8 cellular contexts compared by ENCODE assay signal in genomic region chrX:40174594-40175415, GRCh38.
DNase-seq lines count a peak whose midpoint lies in the region; FAIRE-seq and TF ChIP-seq lines count a peak whose summit lies in the region.

No MANE protein-coding gene starts in this region.

- peak overlapping the region; percentile 72 for H3K4me3 ChIP-seq in CD8-positive, alpha-beta memory T cell (ENCODE audit: low read length)
- H3K4me3 ChIP-seq in HEK293 (ENCODE audit: low read depth, low read length) (peak overlapping the region; percentile 35), OCI-LY3 (ENCODE audit: low read length) (peak overlapping the region; percentile 91), iPS-18a (ENCODE audit: low read length) (peak overlapping the region; percentile 59), small intestine (ENCODE audit: low read depth in 1 of 2, low read length in 2 of 2) (peak overlapping the region; percentile 12 to 52)

- peak overlapping the region; percentile 95 to 99 (median 98) for H3K27ac Mint-ChIP-seq in CD8-positive, alpha-beta memory T cell

- H3K36me3 Mint-ChIP-seq in CD8-positive, alpha-beta memory T cell: peaks cover 0 to 13% (median 0%) of the 10 kb centered on the region in 3 donors

- H2AFZ ChIP-seq in OCI-LY3 (ENCODE audit: low read depth, low read length): no peak overlapping the region

- H3K4me1 ChIP-seq in CD8-positive, alpha-beta memory T cell (ENCODE audit: insufficient read depth, low read length): peaks cover 29% of the 10 kb centered on the region
- H3K4me1 ChIP-seq in HEK293 (ENCODE audit: control insufficient read depth, insufficient read depth, low read length) (peaks cover 2% of the 10 kb centered on the region), OCI-LY3 (ENCODE audit: low read length) (peaks cover 55% of the 10 kb centered on the region), iPS-18a (ENCODE audit: control insufficient read depth, low read depth, low read length) (peaks cover 40% of the 10 kb centered on the region), small intestine (ENCODE audit: control insufficient read depth in 2 of 2, insufficient read depth in 1 of 2, low read depth in 1 of 2, low read length in 1 of 2) (no peaks in the 10 kb centered on the region)

- DNase-seq in CD8-positive, alpha-beta memory T cell: peak in 3 of 5 donors; percentile 21 to 59 (median 28)
- DNase-seq in amniotic epithelial cell (ENCODE audit: low read depth) (peak; percentile 62), small intestine (peak; percentile 28), GM13976 (ENCODE audit: low spot score) (no peak), COLO829 (ENCODE audit: low spot score) (no peak)

- WGBS in small intestine, 3 donors: 3 to 18% (median 6%) methylated on average over 43 to 56 of the region's 56 CpGs

- TF ChIP-seq CTCF in HEK293 (tag by site-specific recombination; IDR thresholded peaks at IDR 0.05) (no peak), OCI-LY3 (IDR thresholded peaks at IDR 0.05; ENCODE audit: low read depth, low read length) (no peak), GM13976 (IDR thresholded peaks at IDR 0.05; ENCODE audit: borderline replicate concordance, control extremely low read depth, extremely low read depth, insufficient read depth, missing control alignments) (no peak)

- CTCF ChIA-PET in CD8-positive, alpha-beta memory T cell (lab: Charles Lee): interaction anchor here (1.0 to 2.4 kb wide), 2 partner anchors 28 to 78 kb away, joined by 3 to 6 read pairs; partner anchors contain the start of gene BCOR
- CTCF ChIA-PET in HEK293 (lab: Yijun Ruan, JAX): interaction anchor here (0.6 kb wide), 1 partner anchor 115 kb away, joined by 3 read pairs; no protein-coding TSS in a partner anchor

- in situ Hi-C loops in GM13976 (cut with MboI; ENCODE audit: low sequenced_read_pairs, unreplicated experiment): loop anchor here (10.0 kb wide), 1 partner anchor 160 kb away; no protein-coding TSS in a partner anchor

- no peaks in the 10 kb centered on the region for H3K36me3 ChIP-seq in CD8-positive, alpha-beta memory T cell (ENCODE audit: insufficient read depth, low read length)
- no peaks in the 10 kb centered on the region for H3K36me3 ChIP-seq in HEK293 (ENCODE audit: control insufficient read depth in 2 of 2, insufficient read depth in 1 of 2, low read length in 2 of 2)
- no peaks in the 10 kb centered on the region for H3K36me3 ChIP-seq in OCI-LY3 (replicated peaks; ENCODE audit: low read depth, low read length)
- no peaks in the 10 kb centered on the region for H3K36me3 ChIP-seq in iPS-18a (ENCODE audit: control insufficient read depth, low read depth, low read length)
- no peaks in the 10 kb centered on the region for H3K36me3 ChIP-seq in small intestine (ENCODE audit: control insufficient read depth in 2 of 2, insufficient read depth in 2 of 2, low read length in 2 of 2)

- peaks cover 0 to 4% (median 0%) of the 10 kb centered on the region in 5 donors for H3K9me3 Mint-ChIP-seq in CD8-positive, alpha-beta memory T cell

- H3K4me2 ChIP-seq in OCI-LY3 (ENCODE audit: low read length): peak overlapping the region; percentile 93

- H3K27me3 Mint-ChIP-seq in CD8-positive, alpha-beta memory T cell: peaks cover 0 to 36% of the 10 kb centered on the region in 2 donors

- H3K4me3 Mint-ChIP-seq in CD8-positive, alpha-beta memory T cell: peak overlapping the region; percentile 86 to 95 (median 91)

- peak overlapping the region; percentile 89 for H3K27ac ChIP-seq in CD8-positive, alpha-beta memory T cell (ENCODE audit: low read depth, low read length)
- peak overlapping the region; percentile 86 for H3K27ac ChIP-seq in HEK293 (ENCODE audit: extremely low read depth, low read depth, low read length)
- H3K27ac ChIP-seq in OCI-LY3 (ENCODE audit: low read length): peak overlapping the region; percentile 90
- peak overlapping the region; percentile 84 for H3K27ac ChIP-seq in iPS-18a (ENCODE audit: low read length)
- peak overlapping the region; percentile 92 to 100 for H3K27ac ChIP-seq in small intestine (ENCODE audit: low read depth in 1 of 2, low read length in 1 of 2)

- POLR2A ChIA-PET in CD8-positive, alpha-beta memory T cell (lab: Charles Lee): interaction anchor here (4.6 kb wide), 1 partner anchor 78 kb away, joined by 50 read pairs; the partner anchor contains the start of gene BCOR
- POLR2A ChIA-PET in HEK293 (lab: Yijun Ruan, JAX): interaction anchor here (0.9 kb wide), 1 partner anchor 78 kb away, joined by 3 read pairs; no protein-coding TSS in a partner anchor

- H3K27me3 ChIP-seq in CD8-positive, alpha-beta memory T cell (ENCODE audit: insufficient read depth, low read length, poor library complexity, severe bottlenecking): no peaks in the 10 kb centered on the region
- no peaks in the 10 kb centered on the region for H3K27me3 ChIP-seq in OCI-LY3 (ENCODE audit: low read depth, low read length)
- peaks cover 41% of the 10 kb centered on the region for H3K27me3 ChIP-seq in iPS-18a (ENCODE audit: control insufficient read depth, insufficient read depth, low read length)
- no peaks in the 10 kb centered on the region for H3K27me3 ChIP-seq in small intestine (ENCODE audit: control insufficient read depth in 2 of 2, insufficient read depth in 2 of 2, low read length in 2 of 2)

- peaks cover 39% of the 10 kb centered on the region for H3K79me2 ChIP-seq in OCI-LY3 (ENCODE audit: low read length)

- no peaks in the 10 kb centered on the region for H4K20me1 ChIP-seq in OCI-LY3 (ENCODE audit: insufficient read depth, low read length)

- FAIRE-seq in small intestine (lab: Jason Lieb, UNC): no peak

- H3K9ac ChIP-seq in OCI-LY3 (ENCODE audit: low read length) (peak overlapping the region; percentile 100), iPS-18a (ENCODE audit: low read length) (peak overlapping the region; percentile 74)

- no peaks in the 10 kb centered on the region for H3K9me3 ChIP-seq in CD8-positive, alpha-beta memory T cell (ENCODE audit: low read length)
- H3K9me3 ChIP-seq in HEK293 (ENCODE audit: control insufficient read depth, insufficient read depth, low read depth, low read length) (no peaks in the 10 kb centered on the region), OCI-LY3 (ENCODE audit: insufficient read depth, low read length) (no peaks in the 10 kb centered on the region), iPS-18a (ENCODE audit: control insufficient read depth, low read depth, low read length) (no peaks in the 10 kb centered on the region), small intestine (ENCODE audit: control insufficient read depth, low read depth) (no peaks in the 10 kb centered on the region)

- peaks cover 41 to 49% (median 46%) of the 10 kb centered on the region in 3 donors for H3K4me1 Mint-ChIP-seq in CD8-positive, alpha-beta memory T cell

TF ChIP-seq in HEK293, 187 proteins besides CTCF, POLR2A, EP300 and RAD21:
- TF ChIP-seq ZNF76 (tag by site-specific recombination; IDR thresholded peaks at IDR 0.05; ENCODE audit: borderline replicate concordance, low read depth) (0 out of 2 replicates have a peak, but pooled peaks have one; percentile 12), ZNF629 (tag by site-specific recombination; IDR thresholded peaks at IDR 0.05) (no peak), ZFP69B (tag by site-specific recombination; IDR thresholded peaks at IDR 0.05) (0 out of 2 replicates have a peak, but pooled peaks have one; percentile 16), ZNF311 (tag by site-specific recombination; IDR thresholded peaks at IDR 0.05; ENCODE audit: borderline replicate concordance) (no peak)

Comparison
In these comparisons a context has a peak if more than half of its experiments do, and no peak if none do; other contexts are left out.
1. DNase-seq: peak in CD8-positive, alpha-beta memory T cell (3 of 5), amniotic epithelial cell (single experiment) and small intestine (single experiment); none in GM13976 (single experiment) and COLO829 (single experiment).
2. H3K4me3 ChIP-seq: peak in every context shown above with its lines; median percentile 91 in OCI-LY3; 72 in CD8-positive, alpha-beta memory T cell; 59 in iPS-18a; 35 in HEK293; 32 in small intestine.
3. Peak in every context shown above with its lines, with median percentiles within 50 percentile points of each other: H3K27ac ChIP-seq.